In the genomic region with DNA sequence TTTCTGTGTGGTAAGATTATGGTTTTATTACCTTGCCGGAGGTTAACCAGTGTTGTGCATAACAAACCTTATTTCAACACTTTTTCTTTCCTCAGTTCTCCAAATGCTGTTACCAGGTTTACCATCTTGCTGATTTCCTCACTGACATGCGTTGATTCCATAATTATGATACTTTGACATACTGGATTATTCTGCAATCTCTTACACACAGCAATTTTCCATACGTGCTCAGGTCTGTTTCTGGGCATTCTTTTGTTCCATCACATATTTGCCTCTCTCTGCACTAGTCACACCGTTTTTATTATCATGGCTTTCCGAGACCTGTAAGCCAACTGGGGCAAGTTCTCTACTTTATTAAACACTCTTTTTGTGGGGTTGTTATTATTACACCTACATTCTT, we compare ENCODE assay signal across 27 cellular contexts.
"Had no signal": no experiment of that assay in that cellular context is flagged by ENCODE, and none has a peak within 500 bp of the region (broad histone marks: within the 10 kb centered on the region; RNA-seq: fewer than 3 reads in every experiment).

No MANE protein-coding gene starts in this region.

- H3K4me3 ChIP-seq: breast epithelium, coronary artery, esophagus squamous epithelium, gastrocnemius medialis, pancreas, psoas muscle, right atrium auricular region, spleen, tibial artery had no signal

- H3K27ac Mint-ChIP-seq: endodermal cell; mesothelial cell of epicardium; nephron; T-helper 2 cell treated with Interferon-gamma antibody and Interleukin-4, amounts not matched to agents 5 μg/mL and 100 μg/mL, for 36 hours had no signal

- H3K4me1 Mint-ChIP-seq: mesothelial cell of epicardium, nephron had no signal

- H3K27me3 ChIP-seq: breast epithelium, esophagus squamous epithelium, gastrocnemius medialis, pancreas, right atrium auricular region, spleen, tibial artery had no signal

- H3K27me3 Mint-ChIP-seq: T-cell had no signal

- DNase-seq: activated CD4-positive, alpha-beta T cell treated with anti-CD3 and anti-CD28 coated beads, Interleukin-2, amount 50 U/mL, for 48 hours; activated CD4-positive, CD25-positive, alpha-beta regulatory T cell treated with anti-CD3 and anti-CD28 coated beads, Interleukin-2, amount 50 U/mL, for 72 hours; activated gamma-delta T cell; activated T-cell treated with anti-CD3 and anti-CD28 coated beads, Interleukin-2, amount 50 U/mL, for 1 hour; amniotic stem cell; endodermal cell; esophagus squamous epithelium; gastrocnemius medialis; hippocampal formation; left ventricle myocardium superior; mammary epithelial cell; pancreas; psoas muscle; spleen; stimulated activated CD4-positive, alpha-beta T cell treated with anti-CD3 and anti-CD28 coated beads, Interleukin-4, amount 100 ng/mL, for 1 hour; stimulated activated naive CD4-positive, alpha-beta T cell treated with Interleukin-2 at 50 U/mL for 16 hours; substantia nigra; T-cell; tibial artery had no signal

- H3K4me3 Mint-ChIP-seq: endodermal cell; mesothelial cell of epicardium; nephron; T-cell; T-helper 2 cell treated with Interferon-gamma antibody and Interleukin-4, amounts not matched to agents 5 μg/mL and 100 μg/mL, for 36 hours had no signal

- H3K9me3 Mint-ChIP-seq: T-cell; T-helper 2 cell treated with Interferon-gamma antibody and Interleukin-4, amounts not matched to agents 5 μg/mL and 100 μg/mL, for 36 hours had no signal

- H3K27ac ChIP-seq: breast epithelium, coronary artery, esophagus squamous epithelium, gastrocnemius medialis, pancreas, psoas muscle, right atrium auricular region, spleen, tibial artery, VCaP had no signal

- ATAC-seq: activated naive CD4-positive, alpha-beta T cell treated with anti-CD3 and anti-CD28 coated beads, Interleukin-2, amount 50 U/mL, for 72 hours; gastrocnemius medialis; left ventricle myocardium superior; pancreas; psoas muscle; T-cell had no signal
